15 cellular contexts compared by ENCODE assay signal in genomic region chr15:65528461-65529060, GRCh38.
"Had no signal": no experiment of that assay in that cellular context is flagged by ENCODE, and none has a peak within 500 bp of the region (broad histone marks: within the 10 kb centered on the region; RNA-seq: fewer than 3 reads in every experiment).

No MANE protein-coding gene starts in this region.

- H3K36me3 Mint-ChIP-seq: activated naive CD4-positive, alpha-beta T cell treated with anti-CD3 and anti-CD28 coated beads, Interleukin-2, amount 50 U/mL, for 24 hours had no signal

- H3K27me3 ChIP-seq: foreskin keratinocyte, ovary, upper lobe of right lung had no signal

- DNase-seq: activated CD4-positive, alpha-beta T cell treated with anti-CD3 and anti-CD28 coated beads for 1 hour; activated CD4-positive, alpha-beta T cell treated with anti-CD3 and anti-CD28 coated beads, Interleukin-2, amount 50 U/mL, for 4 hours; activated T-cell treated with anti-CD3 and anti-CD28 coated beads, Interleukin-2, amount 50 U/mL, for 24 hours; amniotic stem cell; central memory CD4-positive, alpha-beta T cell; effector memory CD4-positive, alpha-beta T cell; foreskin keratinocyte; glutamatergic neuron; hypothalamus; left ventricle myocardium inferior; ovary; upper lobe of right lung had no signal

- H3K27me3 Mint-ChIP-seq: activated naive CD4-positive, alpha-beta T cell treated with anti-CD3 and anti-CD28 coated beads, Interleukin-2, amount 50 U/mL, for 24 hours; activated T-cell treated with anti-CD3 and anti-CD28 coated beads, Interleukin-2, amount 50 U/mL, for 24 hours; stimulated activated naive CD8-positive, alpha-beta T cell treated with anti-CD3 and anti-CD28 coated beads, Interleukin-15, Interleukin-2, amounts not matched to agents 100 ng/mL and 50 ng/mL, for 24 hours had no signal

- H3K4me3 ChIP-seq: left ventricle myocardium inferior, ovary, upper lobe of right lung had no signal

- H3K9me3 Mint-ChIP-seq: activated naive CD4-positive, alpha-beta T cell treated with anti-CD3 and anti-CD28 coated beads, Interleukin-2, amount 50 U/mL, for 24 hours; activated T-cell treated with anti-CD3 and anti-CD28 coated beads, Interleukin-2, amount 50 U/mL, for 24 hours; stimulated activated naive CD8-positive, alpha-beta T cell treated with anti-CD3 and anti-CD28 coated beads, Interleukin-15, Interleukin-2, amounts not matched to agents 100 ng/mL and 50 ng/mL, for 24 hours had no signal

- H3K27ac ChIP-seq: foreskin keratinocyte, left ventricle myocardium inferior, ovary, upper lobe of right lung had no signal

- H3K9me3 ChIP-seq: left ventricle myocardium inferior, ovary, upper lobe of right lung had no signal

- H3K4me3 Mint-ChIP-seq: stimulated activated naive CD8-positive, alpha-beta T cell treated with anti-CD3 and anti-CD28 coated beads, Interleukin-15, Interleukin-2, amounts not matched to agents 100 ng/mL and 50 ng/mL, for 24 hours had no signal

- H3K27ac Mint-ChIP-seq: activated T-cell treated with anti-CD3 and anti-CD28 coated beads, Interleukin-2, amount 50 U/mL, for 24 hours; stimulated activated naive CD8-positive, alpha-beta T cell treated with anti-CD3 and anti-CD28 coated beads, Interleukin-15, Interleukin-2, amounts not matched to agents 100 ng/mL and 50 ng/mL, for 24 hours had no signal

- H3K36me3 ChIP-seq: left ventricle myocardium inferior, ovary, upper lobe of right lung had no signal

- ATAC-seq: foreskin keratinocyte, sciatic nerve, upper lobe of right lung had no signal
